Comparison of ENCODE assay signal across 8 cellular contexts in the genomic region with DNA sequence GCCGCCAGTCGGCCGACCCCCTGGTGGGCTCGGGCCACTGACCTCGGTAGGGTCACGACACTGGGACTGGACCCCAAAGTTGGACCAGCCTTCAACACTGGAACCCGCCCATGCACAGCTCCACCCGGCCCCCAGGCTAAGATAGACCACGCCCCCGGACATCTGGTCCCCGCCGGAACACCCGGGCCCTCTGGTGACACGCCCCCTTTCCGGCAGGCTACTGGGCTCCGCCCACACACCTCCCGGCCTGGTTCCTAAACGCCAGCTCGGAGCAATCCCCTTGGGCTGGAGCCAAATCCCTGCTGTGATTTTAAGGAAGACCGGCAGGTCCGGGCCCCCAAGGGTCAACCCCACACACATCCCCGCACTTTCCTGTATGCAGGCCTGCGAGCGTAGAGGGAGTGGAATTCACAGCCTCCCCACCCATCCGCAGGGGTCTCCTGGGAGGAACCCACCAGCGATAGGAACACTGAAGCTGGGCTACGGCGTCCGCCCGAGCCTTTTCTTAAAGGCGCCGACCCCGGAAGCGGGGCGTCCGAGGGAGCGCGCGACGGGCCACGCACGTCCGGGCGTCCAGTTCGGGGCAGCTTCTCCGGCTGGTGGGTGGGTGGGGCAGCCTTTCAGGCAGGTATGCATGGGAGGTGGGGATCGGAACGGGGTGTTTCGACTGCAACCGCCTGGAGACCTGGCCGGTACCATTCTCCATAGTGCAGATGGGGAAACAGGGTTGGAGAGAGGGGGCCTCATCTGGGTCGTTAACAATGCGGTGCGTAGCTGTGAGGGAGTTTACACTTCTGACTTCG. TPM values are rescaled to one million over a fixed set of nuclear protein-coding genes. Genes with fewer than 3 reads are reported as not detected.
DNase-seq lines count a peak whose midpoint lies in the region; ATAC-seq and TF ChIP-seq lines count a peak whose summit lies in the region.

A gene with protein sequence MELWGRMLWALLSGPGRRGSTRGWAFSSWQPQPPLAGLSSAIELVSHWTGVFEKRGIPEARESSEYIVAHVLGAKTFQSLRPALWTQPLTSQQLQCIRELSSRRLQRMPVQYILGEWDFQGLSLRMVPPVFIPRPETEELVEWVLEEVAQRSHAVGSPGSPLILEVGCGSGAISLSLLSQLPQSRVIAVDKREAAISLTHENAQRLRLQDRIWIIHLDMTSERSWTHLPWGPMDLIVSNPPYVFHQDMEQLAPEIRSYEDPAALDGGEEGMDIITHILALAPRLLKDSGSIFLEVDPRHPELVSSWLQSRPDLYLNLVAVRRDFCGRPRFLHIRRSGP (plus strand): TSS at position 576 of the 803 bp plus-strand sequence. CDS start 1,583 bp downstream, outside the sequence.

- peak; percentile 41 for TF ChIP-seq POLR2A in NB4 (IDR thresholded peaks at IDR 0.05; ENCODE audit: extremely low read depth, insufficient read length)
- no peak for TF ChIP-seq POLR2A in testis (IDR thresholded peaks at IDR 0.05)

- 0 out of 2 replicates have a peak, but pooled peaks cover 6% of the 10 kb centered on the region for H3K36me3 Mint-ChIP-seq in HFFc6 (ENCODE audit: low read depth)
- peaks cover 29 to 44% of the 10 kb centered on the region in 2 donors for H3K36me3 Mint-ChIP-seq in activated naive CD4-positive, alpha-beta T cell treated with anti-CD3 and anti-CD28 coated beads, Interleukin-2, amount 50 U/mL, for 72 hours

- H3K4me3 ChIP-seq in NB4 (ENCODE audit: low read depth, low read length) (peak within 1 kb of the TSS; percentile 93), testis (peak within 1 kb of the TSS; percentile 58 to 79)

- peaks cover 14% of the 10 kb centered on the region for H3K4me1 ChIP-seq in testis

- no peaks in the 10 kb centered on the region for H3K9me3 ChIP-seq in testis

- no peaks in the 10 kb centered on the region for H3K36me3 ChIP-seq in testis (ENCODE audit: low read depth, missing control alignments)

- H3K27me3 Mint-ChIP-seq in HFFc6 (ENCODE audit: insufficient read depth): peaks cover 8% of the 10 kb centered on the region

- ATAC-seq in activated naive CD4-positive, alpha-beta T cell treated with anti-CD3 and anti-CD28 coated beads, Interleukin-2, amount 50 U/mL, for 72 hours: peak; percentile 32 to 61

- DNase-seq in GM04504 (ENCODE audit: low read depth): peak; percentile 91
- DNase-seq in HFFc6: peak; percentile 94
- DNase-seq in NB4 (ENCODE audit: low read depth): peak; percentile 93
- peak; percentile 91 for DNase-seq in SKM-1 (lab: John Stamatoyannopoulos, UW; ENCODE audit: unreplicated experiment)
- peak; percentile 92 to 97 for DNase-seq in activated naive CD4-positive, alpha-beta T cell treated with anti-CD3 and anti-CD28 coated beads, Interleukin-2, amount 50 U/mL, for 72 hours (ENCODE audit: low spot score in 2 of 2)
- DNase-seq in globus pallidus (ENCODE audit: low spot score): peak; percentile 96
- DNase-seq in occipital lobe (lab: John Stamatoyannopoulos, UW): peak; percentile 92
- DNase-seq in testis: peak; percentile 98

- H3K4me1 Mint-ChIP-seq in HFFc6 (ENCODE audit: low read depth): peaks cover 36% of the 10 kb centered on the region

- peak within 1 kb of the TSS; percentile 71 to 84 for H3K27ac ChIP-seq in testis

- peak within 1 kb of the TSS; percentile 95 for H3K27ac Mint-ChIP-seq in HFFc6
- H3K27ac Mint-ChIP-seq in activated naive CD4-positive, alpha-beta T cell treated with anti-CD3 and anti-CD28 coated beads, Interleukin-2, amount 50 U/mL, for 72 hours: peak within 1 kb of the TSS; percentile 98 to 99

- intact Hi-C loops in testis (cut with DNase I; ENCODE audit: low total_unique reads): no loop called here

- no peaks in the 10 kb centered on the region for H3K27me3 ChIP-seq in testis

- H3K9me3 Mint-ChIP-seq in HFFc6: no peaks in the 10 kb centered on the region
- no peaks in the 10 kb centered on the region for H3K9me3 Mint-ChIP-seq in activated naive CD4-positive, alpha-beta T cell treated with anti-CD3 and anti-CD28 coated beads, Interleukin-2, amount 50 U/mL, for 72 hours

- H3K4me3 Mint-ChIP-seq in HFFc6: peak within 1 kb of the TSS; percentile 98

- TF ChIP-seq CTCF in HFFc6 (IDR thresholded peaks at IDR 0.05) (no peak), NB4 (IDR thresholded peaks at IDR 0.05; ENCODE audit: low read depth, low read length) (no peak), testis (IDR thresholded peaks at IDR 0.05) (no peak)

- WGBS in testis, 2 donors: 0% methylated on average over 26 to 55 of the region's 55 CpGs

RNA-seq across cellular contexts. Expression of the gene that starts here (rescaled TPM):
- 10 to 100 TPM; 17.9 to 20.7 (median 19.2) TPM for total RNA-seq in HFFc6 (2021; fragmentation: NEBNext Ultra II Directional; extraction: Animal tissue kit (Norgen Biotek cat#: 25700))
- total RNA-seq in activated naive CD4-positive, alpha-beta T cell treated with anti-CD3 and anti-CD28 coated beads, Interleukin-2, amount 50 U/mL, for 72 hours: 10 to 100 TPM; 69.7 to 74.6 TPM
- total RNA-seq in occipital lobe (6.9 TPM), testis (10 to 100 TPM; 12.8 to 13.1 TPM)
- polyA plus RNA-seq in testis (ENCODE audit: insufficient read depth, low read depth, low replicate concordance): 25.7 TPM

Comparison
In these comparisons a context has a peak if more than half of its experiments do, and no peak if none do; other contexts are left out.
1. Peak in every context shown above with its lines: DNase-seq, ATAC-seq, H3K4me3 ChIP-seq and H3K27ac ChIP-seq.